Comparison of ENCODE assay signal across 1 cellular context in the genomic region with DNA sequence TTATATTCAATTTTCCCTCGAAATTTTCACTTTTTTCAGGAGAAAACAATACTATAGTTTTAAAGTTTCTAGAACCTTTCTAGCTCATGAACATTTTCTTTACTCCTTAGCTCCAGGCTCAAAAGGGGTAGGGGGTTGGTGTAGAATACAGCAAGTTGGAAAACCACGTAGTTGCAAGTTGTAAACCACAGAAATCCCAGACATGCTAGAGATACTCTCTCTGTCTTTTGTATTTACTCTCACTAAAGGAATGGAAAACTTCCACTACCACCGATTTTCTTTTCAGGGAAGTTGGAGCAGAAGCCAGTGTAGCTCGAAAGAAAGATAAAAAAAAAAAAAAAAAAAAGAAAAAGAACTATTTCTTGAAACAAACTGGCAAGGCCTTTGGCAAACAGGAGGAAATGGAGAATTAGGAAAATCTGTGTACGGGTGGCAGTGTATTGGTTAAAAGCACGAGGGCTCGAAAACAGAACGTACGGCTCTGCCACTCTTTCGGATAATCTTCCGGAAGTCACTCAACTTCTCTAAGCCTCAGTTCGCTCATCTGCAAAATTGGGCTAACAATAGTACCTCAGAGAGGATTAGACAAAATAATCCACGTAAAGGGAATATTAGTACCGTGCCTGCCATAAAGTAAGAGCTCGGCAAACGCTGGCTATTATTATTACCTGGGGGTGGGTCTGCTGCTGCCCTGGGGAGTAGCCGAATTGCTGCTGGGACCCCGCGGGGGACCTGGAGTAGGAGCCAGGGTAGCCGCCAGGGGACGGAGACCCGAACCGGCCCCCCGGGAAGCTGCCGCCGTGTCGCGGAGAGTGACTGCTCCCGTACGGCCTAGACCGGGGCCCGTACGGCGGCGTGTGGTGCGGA.
TF ChIP-seq lines count a peak whose summit lies in the region.

No MANE protein-coding gene starts in this region.

TF ChIP-seq in HCT116, 20 proteins besides CTCF, POLR2A, EP300 and RAD21 (continued from another document):
- no peak for TF ChIP-seq REST (IDR thresholded peaks at IDR 0.05; ENCODE audit: low read depth)
